In genomic region chr18:69943021-69943420, GRCh38 we compare ENCODE assay signal across 14 cellular contexts.
DNase-seq lines count a peak whose midpoint lies in the region; ATAC-seq and TF ChIP-seq lines count a peak whose summit lies in the region.
"Had no signal": no experiment of that assay in that cellular context is flagged by ENCODE, and none has a peak within 500 bp of the region (broad histone marks: within the 10 kb centered on the region; RNA-seq: fewer than 3 reads in every experiment).

No MANE protein-coding gene starts in this region.

- H3K4me3 ChIP-seq in AG09309 (ENCODE audit: control insufficient read depth, low read depth, low read length), result no peak overlapping the region
- no peak overlapping the region for H3K4me3 ChIP-seq in DOHH2 (ENCODE audit: low read length)
- H3K4me3 ChIP-seq in OCI-LY3 (ENCODE audit: low read length), result no peak overlapping the region
- no peak overlapping the region for H3K4me3 ChIP-seq in effector memory CD4-positive, alpha-beta T cell (ENCODE audit: insufficient read depth, low read depth, low read length, poor library complexity, severe bottlenecking)
- H3K4me3 ChIP-seq: esophagus squamous epithelium had no signal

- no peak for DNase-seq in AG09309 (ENCODE audit: low read depth)
- no peak for DNase-seq in effector memory CD8-positive, alpha-beta T cell
- no peak for DNase-seq in CD1c-positive myeloid dendritic cell (ENCODE audit: extremely low spot score)
- DNase-seq in effector memory CD4-positive, alpha-beta T cell, result no peak
- DNase-seq: caudate nucleus, COR-L47, esophagus squamous epithelium, NCI-H1436, NCI-H510A, posterior cingulate gyrus had no signal

- H3K4me1 ChIP-seq in DOHH2 (ENCODE audit: control insufficient read depth, low read length) (no peaks in the 10 kb centered on the region), OCI-LY3 (ENCODE audit: low read length) (peaks cover 24% of the 10 kb centered on the region)
- peaks cover 49% of the 10 kb centered on the region for H3K4me1 ChIP-seq in effector memory CD4-positive, alpha-beta T cell (ENCODE audit: control insufficient read depth, insufficient read depth, low read length, poor library complexity, severe bottlenecking)
- H3K4me1 ChIP-seq: esophagus squamous epithelium had no signal

- no peak overlapping the region for H3K4me2 ChIP-seq in DOHH2 (ENCODE audit: low read length)
- no peak overlapping the region for H3K4me2 ChIP-seq in OCI-LY3 (ENCODE audit: low read length)

- H2AFZ ChIP-seq in OCI-LY3 (ENCODE audit: low read depth, low read length), result no peak overlapping the region

- H3K27ac ChIP-seq in DOHH2 (ENCODE audit: low read depth, low read length) (no peak overlapping the region), OCI-LY3 (ENCODE audit: low read length) (no peak overlapping the region)
- no peak overlapping the region for H3K27ac ChIP-seq in effector memory CD4-positive, alpha-beta T cell (ENCODE audit: insufficient read depth, low read length, poor library complexity, severe bottlenecking)
- H3K27ac ChIP-seq: esophagus squamous epithelium had no signal

- no peak overlapping the region for H3K9ac ChIP-seq in OCI-LY3 (ENCODE audit: low read length)

- peak overlapping the region; percentile 12 to 88 for H3K27ac Mint-ChIP-seq in effector memory CD8-positive, alpha-beta T cell

- no peaks in the 10 kb centered on the region for H4K20me1 ChIP-seq in DOHH2 (ENCODE audit: control insufficient read depth, insufficient read depth, low read depth, low read length)
- H4K20me1 ChIP-seq in OCI-LY3 (ENCODE audit: insufficient read depth, low read length), result no peaks in the 10 kb centered on the region

- TF ChIP-seq CTCF in AG09309 (IDR thresholded peaks at IDR 0.05; ENCODE audit: control insufficient read depth, insufficient read depth, low read depth, low read length, missing control alignments) (peak; percentile 7), DOHH2 (IDR thresholded peaks at IDR 0.05; ENCODE audit: low read depth, low read length, poor library complexity, severe bottlenecking) (peak; percentile 14), OCI-LY3 (IDR thresholded peaks at IDR 0.05; ENCODE audit: low read depth, low read length) (peak; percentile 29; the same call in 1 of the 2 replicates)

- H3K9me3 Mint-ChIP-seq in effector memory CD8-positive, alpha-beta T cell, result peaks cover 1 to 8% of the 10 kb centered on the region in 2 donors

- H3K27me3 Mint-ChIP-seq in effector memory CD8-positive, alpha-beta T cell, result no peaks in the 10 kb centered on the region

- H3K36me3 Mint-ChIP-seq in effector memory CD8-positive, alpha-beta T cell (ENCODE audit: insufficient read depth), result peaks cover 22% of the 10 kb centered on the region

- 0 out of 2 replicates have a peak, but pooled peaks cover 1% of the 10 kb centered on the region for H3K27me3 ChIP-seq in DOHH2 (ENCODE audit: control insufficient read depth, low read length)
- H3K27me3 ChIP-seq in OCI-LY3 (ENCODE audit: low read depth, low read length), result no peaks in the 10 kb centered on the region
- H3K27me3 ChIP-seq in effector memory CD4-positive, alpha-beta T cell (replicated peaks; ENCODE audit: control insufficient read depth, insufficient read depth, low read length, poor library complexity, severe bottlenecking), result no peaks in the 10 kb centered on the region
- H3K27me3 ChIP-seq: esophagus squamous epithelium had no signal

- no peaks in the 10 kb centered on the region for H3K9me3 ChIP-seq in DOHH2 (ENCODE audit: control insufficient read depth, insufficient read depth, low read length)
- peaks cover 37% of the 10 kb centered on the region for H3K9me3 ChIP-seq in OCI-LY3 (ENCODE audit: insufficient read depth, low read length)
- no peaks in the 10 kb centered on the region for H3K9me3 ChIP-seq in effector memory CD4-positive, alpha-beta T cell (ENCODE audit: control insufficient read depth, low read length)
- H3K9me3 ChIP-seq: esophagus squamous epithelium had no signal

- H3K4me3 Mint-ChIP-seq in effector memory CD8-positive, alpha-beta T cell, result peak overlapping the region; percentile 69 to 90

- ATAC-seq in effector memory CD8-positive, alpha-beta T cell (replicated peaks), result peak; percentile 26
- ATAC-seq in GM19463 (IDR thresholded peaks at IDR 0.05; ENCODE audit: unreplicated experiment) (no peak), GM18502 (IDR thresholded peaks at IDR 0.05; ENCODE audit: poor library complexity, unreplicated experiment) (no peak)

- no peaks in the 10 kb centered on the region for H3K79me2 ChIP-seq in DOHH2 (ENCODE audit: control insufficient read depth, low read length)
- H3K79me2 ChIP-seq in OCI-LY3 (ENCODE audit: low read length), result no peaks in the 10 kb centered on the region

- peaks cover 64 to 72% of the 10 kb centered on the region in 2 donors for H3K4me1 Mint-ChIP-seq in effector memory CD8-positive, alpha-beta T cell (ENCODE audit: low read depth in 2 of 2)

- H3F3A ChIP-seq in DOHH2 (ENCODE audit: control insufficient read depth, insufficient read depth), result no peaks in the 10 kb centered on the region

- no peaks in the 10 kb centered on the region for H3K9me2 ChIP-seq in DOHH2 (replicated peaks; ENCODE audit: control insufficient read depth, low read length)

- H3K36me3 ChIP-seq in DOHH2 (ENCODE audit: control insufficient read depth, low read length) (no peaks in the 10 kb centered on the region), OCI-LY3 (replicated peaks; ENCODE audit: low read depth, low read length) (peaks cover 86% of the 10 kb centered on the region)
- H3K36me3 ChIP-seq in effector memory CD4-positive, alpha-beta T cell (ENCODE audit: control insufficient read depth, insufficient read depth, low read length), result no peaks in the 10 kb centered on the region
- H3K36me3 ChIP-seq: esophagus squamous epithelium had no signal
